9 cellular contexts compared by ENCODE assay signal in genomic region chr15:75637245-75638009, GRCh38. TPM values are rescaled to one million over a fixed set of nuclear protein-coding genes. Genes with fewer than 3 reads are reported as not detected.
DNase-seq lines count a peak whose midpoint lies in the region; ATAC-seq and TF ChIP-seq lines count a peak whose summit lies in the region.
"Had no signal": no experiment of that assay in that cellular context is flagged by ENCODE, and none has a peak within 500 bp of the region (broad histone marks: within the 10 kb centered on the region; RNA-seq: fewer than 3 reads in every experiment).

No MANE protein-coding gene starts in this region.

- no peaks in the 10 kb centered on the region for H3K27me3 Mint-ChIP-seq in CD4-positive, alpha-beta memory T cell

- no peak overlapping the region for H2AFZ ChIP-seq in parathyroid adenoma

- peak overlapping the region; percentile 11 for H3K4me2 ChIP-seq in parathyroid adenoma (ENCODE audit: low read length)

- no peak for ATAC-seq in HG02678 (IDR thresholded peaks at IDR 0.05; ENCODE audit: unreplicated experiment)
- no peak for ATAC-seq in GM18870 (IDR thresholded peaks at IDR 0.05; ENCODE audit: unreplicated experiment)
- ATAC-seq in GM18511 (IDR thresholded peaks at IDR 0.05; ENCODE audit: unreplicated experiment): no peak

- no peaks in the 10 kb centered on the region for H3K36me3 ChIP-seq in CD4-positive, alpha-beta memory T cell (ENCODE audit: insufficient read depth, low read length)
- no peaks in the 10 kb centered on the region for H3K36me3 ChIP-seq in parathyroid adenoma (ENCODE audit: control insufficient read depth, insufficient read depth, low read length)

- H3K27me3 ChIP-seq in CD4-positive, alpha-beta memory T cell (ENCODE audit: insufficient read depth, low read length): no peaks in the 10 kb centered on the region
- no peaks in the 10 kb centered on the region for H3K27me3 ChIP-seq in parathyroid adenoma (ENCODE audit: control insufficient read depth, insufficient read depth, low read length)

- no peak for DNase-seq in CD4-positive, alpha-beta memory T cell
- no peak for DNase-seq in LNCaP clone FGC (ENCODE audit: low read depth)
- no peak for DNase-seq in coronary artery (ENCODE audit: low spot score)
- DNase-seq in epidermal melanocyte (ENCODE audit: insufficient read length, low spot score): no peak
- DNase-seq: NCI-H1105 had no signal

- peak overlapping the region in 5 of 7 donors; percentile 5 to 98 (median 35) for H3K27ac Mint-ChIP-seq in CD4-positive, alpha-beta memory T cell

- TF ChIP-seq CTCF in LNCaP clone FGC (IDR thresholded peaks at IDR 0.05; ENCODE audit: control insufficient read depth, extremely low read depth, insufficient read depth) (no peak), coronary artery (IDR thresholded peaks at IDR 0.05) (no peak), parathyroid adenoma (IDR thresholded peaks at IDR 0.05) (no peak)

- H3K9me3 ChIP-seq in CD4-positive, alpha-beta memory T cell (ENCODE audit: control insufficient read depth in 1 of 2, low read length in 2 of 2): no peaks in the 10 kb centered on the region
- H3K9me3 ChIP-seq in parathyroid adenoma (ENCODE audit: control insufficient read depth, low read length): no peaks in the 10 kb centered on the region

- CTCF ChIA-PET in CD4-positive, alpha-beta memory T cell (lab: Charles Lee; ENCODE audit: partially characterized antibody): interaction anchor here (0.8 to 4.1 kb wide), 8 partner anchors 9 to 270 kb away, joined by 3 to 18 read pairs (median 6); partner anchors contain the start of genes MAN2C1, SIN3A and SNUPN

- H3K36me3 Mint-ChIP-seq in CD4-positive, alpha-beta memory T cell: peaks cover 4 to 25% of the 10 kb centered on the region in 2 donors

- no peaks in the 10 kb centered on the region for H3K9me3 Mint-ChIP-seq in CD4-positive, alpha-beta memory T cell

- H3K4me1 ChIP-seq in CD4-positive, alpha-beta memory T cell (ENCODE audit: insufficient read depth, low read length): peaks cover 40% of the 10 kb centered on the region
- H3K4me1 ChIP-seq in parathyroid adenoma: peaks cover 3% of the 10 kb centered on the region

- intact Hi-C loops in CD4-positive, alpha-beta memory T cell (cut with micrococcal nuclease): no loop called here

- POLR2A ChIA-PET in CD4-positive, alpha-beta memory T cell (lab: Charles Lee; ENCODE audit: partially characterized antibody): interaction anchor here (1.0 to 7.3 kb wide), 7 partner anchors 7 to 184 kb away, joined by 4 to 209 read pairs (median 20); partner anchors contain the start of genes PTPN9, SIN3A, SNUPN and SNX33

- H3K4me3 Mint-ChIP-seq in CD4-positive, alpha-beta memory T cell: peak overlapping the region in 7 of 8 donors; percentile 87 to 98 (median 94)

- H3K9ac ChIP-seq in parathyroid adenoma: no peak overlapping the region

- H3K4me3 ChIP-seq in CD4-positive, alpha-beta memory T cell (ENCODE audit: low read length in 2 of 2): peak overlapping the region in 1 of 2 donors; percentile 11
- peak overlapping the region; percentile 98 for H3K4me3 ChIP-seq in LNCaP clone FGC (ENCODE audit: low read depth, low read length)
- peak overlapping the region; percentile 97 for H3K4me3 ChIP-seq in coronary artery
- peak overlapping the region; percentile 9 for H3K4me3 ChIP-seq in parathyroid adenoma (ENCODE audit: low read depth, low read length)

- H3K79me2 ChIP-seq in parathyroid adenoma: no peaks in the 10 kb centered on the region

- peaks cover 28 to 56% (median 37%) of the 10 kb centered on the region in 4 donors for H3K4me1 Mint-ChIP-seq in CD4-positive, alpha-beta memory T cell

- peak overlapping the region; percentile 81 for H3K27ac ChIP-seq in CD4-positive, alpha-beta memory T cell (ENCODE audit: low read depth, low read length)
- H3K27ac ChIP-seq in coronary artery (peak overlapping the region; percentile 76 to 89), parathyroid adenoma (peak overlapping the region; percentile 91)

RNA-seq across cellular contexts. Expression of gene IMP3, which starts 2.6 kb away (rescaled TPM):
- total RNA-seq in CD4-positive, alpha-beta memory T cell: 10 to 100 TPM; 85.5 to 96.9 TPM
- 100 to 1,000 TPM; 191 to 211 TPM for polyA plus RNA-seq in CD4-positive, alpha-beta memory T cell

RNA-seq across cellular contexts. Expression of gene SNX33, which starts 10.3 kb away (rescaled TPM):
- 1 to 10 TPM; 3.5 to 3.8 TPM for total RNA-seq in CD4-positive, alpha-beta memory T cell
- 1 to 10 TPM in 1 of 2 donors, under 1 TPM in 1; 0.33 to 1.6 TPM for polyA plus RNA-seq in CD4-positive, alpha-beta memory T cell

RNA-seq across cellular contexts. Expression of gene SNUPN, which starts 11.9 kb away (rescaled TPM):
- total RNA-seq in CD4-positive, alpha-beta memory T cell: 10 to 100 TPM; 21.0 to 23.5 TPM
- polyA plus RNA-seq in CD4-positive, alpha-beta memory T cell: 10 to 100 TPM; 25.2 to 35.2 TPM

RNA-seq across cellular contexts. Expression of gene PTPN9, which starts 58.3 kb away (rescaled TPM):
- total RNA-seq in CD4-positive, alpha-beta memory T cell: 10 to 100 TPM; 15.9 to 16.6 TPM
- 10 to 100 TPM; 26.5 to 31.7 TPM for polyA plus RNA-seq in CD4-positive, alpha-beta memory T cell
